Comparison of ENCODE assay signal across 8 cellular contexts in the genomic region with DNA sequence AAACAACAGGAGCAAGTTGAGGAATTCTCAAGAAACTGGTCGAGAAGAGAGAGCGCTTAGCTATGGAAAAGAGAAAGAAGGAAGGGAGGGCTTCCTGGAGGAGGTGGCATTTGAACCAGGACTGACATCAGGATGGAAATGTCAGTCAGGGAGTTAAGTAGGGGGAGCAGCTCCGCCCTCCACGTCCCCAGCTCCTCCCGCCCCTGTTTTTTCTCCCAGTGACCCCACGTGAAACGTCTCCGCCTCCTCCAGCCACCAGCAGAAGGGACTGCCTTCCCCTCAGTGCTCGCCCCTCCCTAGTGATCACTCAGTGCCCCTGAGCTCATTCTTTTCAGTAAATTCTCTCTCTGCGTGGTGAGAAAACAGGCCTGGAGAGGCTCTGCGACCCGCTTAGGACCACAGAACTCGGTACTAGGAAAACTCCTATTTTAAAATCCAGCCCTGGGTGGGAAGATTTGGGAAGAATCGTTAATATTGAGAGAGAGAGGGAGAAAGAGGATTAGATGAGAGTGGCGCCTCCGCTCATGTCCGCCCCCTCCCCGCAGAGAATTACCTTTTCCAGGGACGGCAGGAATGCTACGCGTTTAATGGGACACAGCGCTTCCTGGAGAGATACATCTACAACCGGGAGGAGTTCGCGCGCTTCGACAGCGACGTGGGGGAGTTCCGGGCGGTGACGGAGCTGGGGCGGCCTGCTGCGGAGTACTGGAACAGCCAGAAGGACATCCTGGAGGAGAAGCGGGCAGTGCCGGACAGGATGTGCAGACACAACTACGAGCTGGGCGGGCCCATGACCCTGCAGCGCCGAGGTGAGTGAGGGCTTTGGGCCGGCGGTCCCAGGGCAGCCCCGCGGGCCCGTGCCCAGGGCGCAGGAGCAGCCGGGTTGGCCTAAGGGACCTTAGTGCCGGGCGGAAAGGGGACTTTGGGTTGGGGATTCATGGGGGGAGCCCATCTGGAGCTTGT. TPM values are rescaled to one million over a fixed set of nuclear protein-coding genes. Genes with fewer than 3 reads are reported as not detected.
A peak's percentile ranks its signal among the peaks of the same experiment; 100 is the strongest.
DNase-seq lines count a peak whose midpoint lies in the region; ATAC-seq and TF ChIP-seq lines count a peak whose summit lies in the region.

No MANE protein-coding gene starts in this region.

- no peaks in the 10 kb centered on the region for H3K27me3 ChIP-seq in liver (ENCODE audit: control insufficient read depth in 4 of 4, insufficient read depth in 4 of 4, low read length in 3 of 4)
- peaks cover 0 to 3% of the 10 kb centered on the region in 2 donors for H3K27me3 ChIP-seq in stomach smooth muscle (ENCODE audit: control insufficient read depth in 1 of 2, insufficient read depth in 2 of 2, low read length in 2 of 2)

- H3K4me3 ChIP-seq in liver (ENCODE audit: low read depth in 1 of 3, low read length in 3 of 3) (peak overlapping the region in 1 of 3 donors; percentile 22), stomach smooth muscle (ENCODE audit: low read length in 2 of 2) (peak overlapping the region; percentile 50 to 71)

- H3K4me1 ChIP-seq in liver (ENCODE audit: control insufficient read depth in 4 of 4, insufficient read depth in 4 of 4, low read length in 3 of 4) (peaks cover 0 to 13% (median 5%) of the 10 kb centered on the region in 4 donors), stomach smooth muscle (ENCODE audit: control insufficient read depth, insufficient read depth, low read length) (peaks cover 11% of the 10 kb centered on the region)

- H3K36me3 ChIP-seq in liver (ENCODE audit: control insufficient read depth in 4 of 4, insufficient read depth in 3 of 4, low read depth in 1 of 4, low read length in 3 of 4): peaks cover 0 to 3% (median 0%) of the 10 kb centered on the region in 4 donors
- peaks cover 2 to 3% of the 10 kb centered on the region in 2 donors for H3K36me3 ChIP-seq in stomach smooth muscle (ENCODE audit: control insufficient read depth in 2 of 2, insufficient read depth in 2 of 2, low read length in 2 of 2)

- no peaks in the 10 kb centered on the region for H3K9me3 ChIP-seq in liver (ENCODE audit: control insufficient read depth in 4 of 4, low read length in 3 of 4)
- H3K9me3 ChIP-seq in stomach smooth muscle (ENCODE audit: control insufficient read depth in 2 of 2, low read length in 2 of 2): no peaks in the 10 kb centered on the region

- peak; percentile 16 for DNase-seq in stimulated activated CD4-positive, alpha-beta T cell treated with anti-CD3 and anti-CD28 coated beads, Interleukin-15, amount 100 ng/mL, for 24 hours
- no peak for DNase-seq in stimulated activated CD4-positive, alpha-beta T cell treated with anti-CD3 and anti-CD28 coated beads, Interleukin-1b, Interleukin-23, amount 100 ng/mL, for 48 hours
- peak; percentile 82 for DNase-seq in ecto neural progenitor cell (ENCODE audit: low spot score)
- DNase-seq in SHP77 (lab: John Stamatoyannopoulos, UW): no peak

- ATAC-seq in GM18498 (IDR thresholded peaks at IDR 0.05; ENCODE audit: unreplicated experiment): no peak
- ATAC-seq in GM19023 (IDR thresholded peaks at IDR 0.05; ENCODE audit: unreplicated experiment): no peak

- no peak for TF ChIP-seq CTCF in liver (IDR thresholded peaks at IDR 0.05; ENCODE audit: low read depth, low read length, missing input control)

- TF ChIP-seq RAD21 in liver (IDR thresholded peaks at IDR 0.05): no peak

- WGBS in liver: 20% methylated on average over 49 of the region's 49 CpGs

- H3K9ac ChIP-seq in liver (ENCODE audit: low read depth in 1 of 2, low read length in 2 of 2): peak overlapping the region in 1 of 2 donors; percentile 53
- H3K9ac ChIP-seq in stomach smooth muscle (ENCODE audit: low read length in 2 of 2): peak overlapping the region; percentile 58 to 60

- peak overlapping the region; percentile 61 to 75 for H3K27ac ChIP-seq in liver (ENCODE audit: low read depth in 1 of 2, low read length in 2 of 2)
- H3K27ac ChIP-seq in stomach smooth muscle (ENCODE audit: low read length): peak overlapping the region; percentile 58

TF ChIP-seq in liver, 16 proteins besides CTCF, POLR2A, EP300 and RAD21:
- no peak for TF ChIP-seq RXRA (IDR thresholded peaks at IDR 0.05)
- no peak for TF ChIP-seq GABPA (IDR thresholded peaks at IDR 0.05 in 1 of 2, conservative IDR thresholded peaks at IDR 0.05 in 1 of 2)
- TF ChIP-seq, protein P1, sequence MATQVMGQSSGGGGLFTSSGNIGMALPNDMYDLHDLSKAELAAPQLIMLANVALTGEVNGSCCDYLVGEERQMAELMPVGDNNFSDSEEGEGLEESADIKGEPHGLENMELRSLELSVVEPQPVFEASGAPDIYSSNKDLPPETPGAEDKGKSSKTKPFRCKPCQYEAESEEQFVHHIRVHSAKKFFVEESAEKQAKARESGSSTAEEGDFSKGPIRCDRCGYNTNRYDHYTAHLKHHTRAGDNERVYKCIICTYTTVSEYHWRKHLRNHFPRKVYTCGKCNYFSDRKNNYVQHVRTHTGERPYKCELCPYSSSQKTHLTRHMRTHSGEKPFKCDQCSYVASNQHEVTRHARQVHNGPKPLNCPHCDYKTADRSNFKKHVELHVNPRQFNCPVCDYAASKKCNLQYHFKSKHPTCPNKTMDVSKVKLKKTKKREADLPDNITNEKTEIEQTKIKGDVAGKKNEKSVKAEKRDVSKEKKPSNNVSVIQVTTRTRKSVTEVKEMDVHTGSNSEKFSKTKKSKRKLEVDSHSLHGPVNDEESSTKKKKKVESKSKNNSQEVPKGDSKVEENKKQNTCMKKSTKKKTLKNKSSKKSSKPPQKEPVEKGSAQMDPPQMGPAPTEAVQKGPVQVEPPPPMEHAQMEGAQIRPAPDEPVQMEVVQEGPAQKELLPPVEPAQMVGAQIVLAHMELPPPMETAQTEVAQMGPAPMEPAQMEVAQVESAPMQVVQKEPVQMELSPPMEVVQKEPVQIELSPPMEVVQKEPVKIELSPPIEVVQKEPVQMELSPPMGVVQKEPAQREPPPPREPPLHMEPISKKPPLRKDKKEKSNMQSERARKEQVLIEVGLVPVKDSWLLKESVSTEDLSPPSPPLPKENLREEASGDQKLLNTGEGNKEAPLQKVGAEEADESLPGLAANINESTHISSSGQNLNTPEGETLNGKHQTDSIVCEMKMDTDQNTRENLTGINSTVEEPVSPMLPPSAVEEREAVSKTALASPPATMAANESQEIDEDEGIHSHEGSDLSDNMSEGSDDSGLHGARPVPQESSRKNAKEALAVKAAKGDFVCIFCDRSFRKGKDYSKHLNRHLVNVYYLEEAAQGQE (IDR thresholded peaks at IDR 0.05): no peak
- no peak for TF ChIP-seq HNF4G (IDR thresholded peaks at IDR 0.05)
- TF ChIP-seq ATF3 (IDR thresholded peaks at IDR 0.05): no peak
- no peak for TF ChIP-seq EGR1 (IDR thresholded peaks at IDR 0.05; ENCODE audit: low read depth in 2 of 2)
- TF ChIP-seq FOXA1 (IDR thresholded peaks at IDR 0.05): no peak
- TF ChIP-seq NR2F2 (IDR thresholded peaks at IDR 0.05): no peak
- TF ChIP-seq YY1 (IDR thresholded peaks at IDR 0.05): no peak
- TF ChIP-seq FOXA2 (IDR thresholded peaks at IDR 0.05): no peak
- TF ChIP-seq MAX (IDR thresholded peaks at IDR 0.05): no peak
- TF ChIP-seq JUND (IDR thresholded peaks at IDR 0.05): no peak

RNA-seq across cellular contexts. Expression of gene HLA-DPB1, which starts 4.6 kb away (rescaled TPM):
- 10 to 100 TPM; 23.4 to 24.5 TPM for total RNA-seq in liver
- 10 to 100 TPM; 15.5 to 37.8 TPM for polyA plus RNA-seq in liver

RNA-seq across cellular contexts. Expression of gene HLA-DPA1, which starts 7.0 kb away (rescaled TPM):
- total RNA-seq in liver: 10 to 100 TPM; 27.3 to 31.2 TPM
- 10 to 100 TPM; 12.0 to 49.3 TPM for polyA plus RNA-seq in liver

Comparison
In these comparisons a context has a peak if more than half of its experiments do, and no peak if none do; other contexts are left out.
1. DNase-seq: peak in stimulated activated CD4-positive, alpha-beta T cell treated with anti-CD3 and anti-CD28 coated beads, Interleukin-15, amount 100 ng/mL, for 24 hours (single experiment) and ecto neural progenitor cell (single experiment); none in stimulated activated CD4-positive, alpha-beta T cell treated with anti-CD3 and anti-CD28 coated beads, Interleukin-1b, Interleukin-23, amount 100 ng/mL, for 48 hours (single experiment) and SHP77 (0 of 2).